In genomic region chr12:94220804-94221203, GRCh38 we compare ENCODE assay signal across 25 cellular contexts.
"Had no signal": no experiment of that assay in that cellular context is flagged by ENCODE, and none has a peak within 500 bp of the region (broad histone marks: within the 10 kb centered on the region; RNA-seq: fewer than 3 reads in every experiment).

No MANE protein-coding gene starts in this region.

- H3K36me3 ChIP-seq: gastrocnemius medialis, neural progenitor cell, prostate gland, right atrium auricular region, transverse colon, upper lobe of right lung, uterus had no signal

- H3K27ac ChIP-seq: dorsolateral prefrontal cortex, gastrocnemius medialis, heart right ventricle, lower lobe of right lung, neural progenitor cell, prostate gland, right atrium auricular region, transverse colon, upper lobe of right lung, uterus had no signal

- H2AFZ ChIP-seq: neural progenitor cell had no signal

- ATAC-seq: gastrocnemius medialis; heart right ventricle; left ventricle myocardium superior; lower lobe of right lung; naive thymus-derived CD4-positive, alpha-beta T cell; sciatic nerve; stimulated activated effector memory CD8-positive, alpha-beta T cell treated with anti-CD3 and anti-CD28 coated beads, Interleukin-12 subunit alpha, Interleukin-12 subunit beta, amount 100 ng/mL, for 72 hours; upper lobe of right lung had no signal

- H3K9me3 Mint-ChIP-seq: immature natural killer cell; naive thymus-derived CD4-positive, alpha-beta T cell; nephron; neural progenitor cell; stimulated activated effector memory CD8-positive, alpha-beta T cell treated with anti-CD3 and anti-CD28 coated beads, Interleukin-12 subunit alpha, Interleukin-12 subunit beta, amount 100 ng/mL, for 72 hours; stimulated activated naive CD8-positive, alpha-beta T cell treated with anti-CD3 and anti-CD28 coated beads, Interleukin-15, Interleukin-2, amounts not matched to agents 100 ng/mL and 50 ng/mL, for 24 hours had no signal

- H3K4me3 ChIP-seq: dorsolateral prefrontal cortex, gastrocnemius medialis, heart right ventricle, lower lobe of right lung, neural progenitor cell, prostate gland, right atrium auricular region, transverse colon, upper lobe of right lung, uterus had no signal

- H3K27ac Mint-ChIP-seq: immature natural killer cell; nephron; neural progenitor cell; stimulated activated effector memory CD8-positive, alpha-beta T cell treated with anti-CD3 and anti-CD28 coated beads, Interleukin-12 subunit alpha, Interleukin-12 subunit beta, amount 100 ng/mL, for 72 hours; stimulated activated naive CD8-positive, alpha-beta T cell treated with anti-CD3 and anti-CD28 coated beads, Interleukin-15, Interleukin-2, amounts not matched to agents 100 ng/mL and 50 ng/mL, for 24 hours had no signal

- H3K4me3 Mint-ChIP-seq: immature natural killer cell; naive thymus-derived CD4-positive, alpha-beta T cell; nephron; neural progenitor cell; stimulated activated effector memory CD8-positive, alpha-beta T cell treated with anti-CD3 and anti-CD28 coated beads, Interleukin-12 subunit alpha, Interleukin-12 subunit beta, amount 100 ng/mL, for 72 hours; stimulated activated naive CD8-positive, alpha-beta T cell treated with anti-CD3 and anti-CD28 coated beads, Interleukin-15, Interleukin-2, amounts not matched to agents 100 ng/mL and 50 ng/mL, for 24 hours had no signal

- H3K4me1 Mint-ChIP-seq: immature natural killer cell, nephron had no signal

- H3K4me1 ChIP-seq: gastrocnemius medialis, heart right ventricle, lower lobe of right lung, prostate gland, right atrium auricular region, transverse colon, upper lobe of right lung, uterus had no signal

- H3K27me3 ChIP-seq: dorsolateral prefrontal cortex, gastrocnemius medialis, heart right ventricle, neural progenitor cell, right atrium auricular region, transverse colon, upper lobe of right lung, uterus had no signal

- H3K4me2 ChIP-seq: neural progenitor cell had no signal

- DNase-seq: dorsolateral prefrontal cortex; effector CD4-positive, alpha-beta T cell; foreskin fibroblast; gastrocnemius medialis; heart right ventricle; hippocampal formation; immature natural killer cell; islet precursor cell; left ventricle myocardium superior; lower lobe of right lung; naive thymus-derived CD4-positive, alpha-beta T cell; nucleus accumbens; stimulated activated CD4-positive, alpha-beta T cell treated with anti-CD3 and anti-CD28 coated beads, Interleukin-2, amount 100 ng/mL, for 24 hours; stimulated activated CD4-positive, alpha-beta T cell treated with anti-CD3 and anti-CD28 coated beads, Interleukin-4, amount 100 ng/mL, for 24 hours; transverse colon; upper lobe of right lung; uterus had no signal

- H3K9me3 ChIP-seq: gastrocnemius medialis, heart right ventricle, lower lobe of right lung, prostate gland, right atrium auricular region, transverse colon, upper lobe of right lung, uterus had no signal

- H3K9ac ChIP-seq: neural progenitor cell had no signal

- FAIRE-seq: colon had no signal

- H3K27me3 Mint-ChIP-seq: naive thymus-derived CD4-positive, alpha-beta T cell; stimulated activated naive CD8-positive, alpha-beta T cell treated with anti-CD3 and anti-CD28 coated beads, Interleukin-15, Interleukin-2, amounts not matched to agents 100 ng/mL and 50 ng/mL, for 24 hours had no signal
